ENCODE assay signal across 26 cellular contexts in genomic region chr4:187782425-187782824, GRCh38.
A peak's percentile ranks its signal among the peaks of the same experiment; 100 is the strongest.
DNase-seq lines count a peak whose midpoint lies in the region; ATAC-seq, FAIRE-seq and TF ChIP-seq lines count a peak whose summit lies in the region.
"Had no signal": no experiment of that assay in that cellular context is flagged by ENCODE, and none has a peak within 500 bp of the region (broad histone marks: within the 10 kb centered on the region; RNA-seq: fewer than 3 reads in every experiment).

No MANE protein-coding gene starts in this region.

- TF ChIP-seq CTCF in A549 (IDR thresholded peaks at IDR 0.05), result no peak
- TF ChIP-seq CTCF in mucosa of descending colon (IDR thresholded peaks at IDR 0.05), result no peak
- TF ChIP-seq CTCF in progenitor cell of endocrine pancreas (IDR thresholded peaks at IDR 0.05; ENCODE audit: unreplicated experiment), result no peak
- TF ChIP-seq CTCF in prostate gland (IDR thresholded peaks at IDR 0.05), result no peak

- 0 out of 3 replicates have a peak, but pooled peaks cover 4% of the 10 kb centered on the region for H3K4me1 ChIP-seq in A549
- no peaks in the 10 kb centered on the region for H3K4me1 ChIP-seq in mucosa of descending colon (ENCODE audit: low read depth)
- H3K4me1 ChIP-seq in prostate gland (replicated peaks), result no peaks in the 10 kb centered on the region
- H3K4me1 ChIP-seq: BLaER1 had no signal

- no peaks in the 10 kb centered on the region for H3K27me3 ChIP-seq in prostate gland (replicated peaks; ENCODE audit: insufficient read depth)
- H3K27me3 ChIP-seq: BLaER1, MG63 had no signal

- TF ChIP-seq POLR2A in A549 (IDR thresholded peaks at IDR 0.05; ENCODE audit: low read length) (no peak), prostate gland (IDR thresholded peaks at IDR 0.05) (no peak)

- TF ChIP-seq RAD21 in A549 (conservative IDR thresholded peaks at IDR 0.05 in 1 of 2, IDR thresholded peaks at IDR 0.05 in 1 of 2), result no peak

- H3K4me1 Mint-ChIP-seq in progenitor cell of endocrine pancreas (ENCODE audit: low read depth), result peaks cover 12% of the 10 kb centered on the region
- H3K4me1 Mint-ChIP-seq: CD4-positive, CD25-positive, alpha-beta regulatory T cell had no signal

- H3K4me3 ChIP-seq in A549, result no peak overlapping the region
- H3K4me3 ChIP-seq in mucosa of descending colon, result no peak overlapping the region
- no peak overlapping the region for H3K4me3 ChIP-seq in prostate gland
- H3K4me3 ChIP-seq: BLaER1, MG63 had no signal

- peak overlapping the region; percentile 54 for H3K27ac Mint-ChIP-seq in progenitor cell of endocrine pancreas
- H3K27ac Mint-ChIP-seq: CD4-positive, CD25-positive, alpha-beta regulatory T cell had no signal

- no peaks in the 10 kb centered on the region for H3K27me3 Mint-ChIP-seq in progenitor cell of endocrine pancreas
- H3K27me3 Mint-ChIP-seq: CD4-positive, CD25-positive, alpha-beta regulatory T cell had no signal

- 26% methylated on average over 2 of the region's 2 CpGs for WGBS in A549 (ENCODE audit: missing lambda C conversion rate)
- WGBS in prostate gland, result 39% methylated on average over 2 of the region's 2 CpGs

- H3K9me3 ChIP-seq in A549 (no peaks in the 10 kb centered on the region; the same call in 2 of the 3 replicates), mucosa of descending colon (no peaks in the 10 kb centered on the region), prostate gland (no peaks in the 10 kb centered on the region)
- H3K9me3 ChIP-seq: MG63 had no signal

- CTCF ChIA-PET in A549 (lab: Yijun Ruan, JAX), result no interaction called here

- H3K36me3 ChIP-seq in mucosa of descending colon (ENCODE audit: low read depth) (no peaks in the 10 kb centered on the region), prostate gland (no peaks in the 10 kb centered on the region)
- H3K36me3 ChIP-seq: BLaER1, MG63 had no signal

- DNase-seq in A549 (ENCODE audit: low read depth in 1 of 2, low spot score in 1 of 2) (no peak), inferior parietal cortex (ENCODE audit: extremely low spot score) (peak; percentile 4), mucosa of descending colon (no peak), progenitor cell of endocrine pancreas (ENCODE audit: low spot score, unreplicated experiment) (no peak), prostate gland (ENCODE audit: low spot score) (no peak)
- no peak for DNase-seq in stimulated activated CD4-positive, alpha-beta T cell treated with anti-CD3 and anti-CD28 coated beads, Interleukin-1b, Interleukin-23, amount 100 ng/mL, for 48 hours
- DNase-seq: 8988T; CD4-positive, CD25-positive, alpha-beta regulatory T cell; DMS79; GF-D8; IMR-90; KG1; MG63; NCI-H2029; NCI-H446 treated with DMSO at 0.1 percent for 48 hours; NCI-H526; SHP77 had no signal

- ATAC-seq in A549 (no peak), mucosa of descending colon (peak; percentile 51), GM21526 (IDR thresholded peaks at IDR 0.05; ENCODE audit: low FRiP score, unreplicated experiment) (no peak), HG02973 (IDR thresholded peaks at IDR 0.05; ENCODE audit: unreplicated experiment) (no peak)
- ATAC-seq: HCT116, Panc1 had no signal

- intact Hi-C loops in mucosa of descending colon (cut with DNase I, micrococcal nuclease) (no loop called here), prostate gland (cut with DNase I) (no loop called here)

- no peak for TF ChIP-seq EP300 in A549 (IDR thresholded peaks at IDR 0.05)

- H3K27ac ChIP-seq in A549 (no peak overlapping the region), prostate gland (no peak overlapping the region)
- H3K27ac ChIP-seq: BLaER1, RWPE1 had no signal

- H3K4me3 Mint-ChIP-seq in progenitor cell of endocrine pancreas (ENCODE audit: low read depth), result peak overlapping the region; percentile 27
- H3K4me3 Mint-ChIP-seq: CD4-positive, CD25-positive, alpha-beta regulatory T cell had no signal

- POLR2A ChIA-PET in A549 (lab: Yijun Ruan, JAX), result no interaction called here

- H3K36me3 Mint-ChIP-seq in progenitor cell of endocrine pancreas (ENCODE audit: insufficient read depth), result peaks cover 4% of the 10 kb centered on the region
- H3K36me3 Mint-ChIP-seq: CD4-positive, CD25-positive, alpha-beta regulatory T cell had no signal

- H3K9me3 Mint-ChIP-seq in progenitor cell of endocrine pancreas (ENCODE audit: low read depth), result peaks cover 12% of the 10 kb centered on the region

- no peak for FAIRE-seq in A549 (lab: Jason Lieb, UNC)
- FAIRE-seq: D721Med, GM12891, H1 had no signal

- peak overlapping the region; percentile 32; the same call in 1 of the 3 replicates for H3K4me2 ChIP-seq in A549
- H3K4me2 ChIP-seq: BLaER1 had no signal

TF ChIP-seq in A549, 52 proteins besides CTCF, POLR2A, EP300 and RAD21:
- no peak for TF ChIP-seq HEYL (CRISPR knock-in tag; IDR thresholded peaks at IDR 0.05)
- TF ChIP-seq FOSL2 (IDR thresholded peaks at IDR 0.05), result no peak
- TF ChIP-seq FOSL2 (CRISPR knock-in tag; IDR thresholded peaks at IDR 0.05), result no peak
- no peak for TF ChIP-seq ATOH8 (CRISPR knock-in tag; IDR thresholded peaks at IDR 0.05; ENCODE audit: low read depth)
- TF ChIP-seq ZNF302 (CRISPR knock-in tag; IDR thresholded peaks at IDR 0.05), result no peak
- no peak for TF ChIP-seq KDM1A (IDR thresholded peaks at IDR 0.05; ENCODE audit: low read depth)
- TF ChIP-seq CHD2 (IDR thresholded peaks at IDR 0.05; ENCODE audit: low read length, partially characterized antibody), result no peak
- no peak for TF ChIP-seq NPAS2 (CRISPR knock-in tag; IDR thresholded peaks at IDR 0.05; ENCODE audit: borderline replicate concordance)
- TF ChIP-seq RFX5 (IDR thresholded peaks at IDR 0.05), result no peak
- no peak for TF ChIP-seq MAFK (IDR thresholded peaks at IDR 0.05; ENCODE audit: partially characterized antibody)
- TF ChIP-seq TP53 (CRISPR knock-in tag; IDR thresholded peaks at IDR 0.05), result no peak
- no peak for TF ChIP-seq HMGXB4 (CRISPR knock-in tag; IDR thresholded peaks at IDR 0.05; ENCODE audit: borderline replicate concordance)
- no peak for TF ChIP-seq MYC (IDR thresholded peaks at IDR 0.05; ENCODE audit: borderline replicate concordance, low read length)
- TF ChIP-seq RCOR1 (IDR thresholded peaks at IDR 0.05; ENCODE audit: low read depth, low read length), result no peak
- no peak for TF ChIP-seq EHMT2 (IDR thresholded peaks at IDR 0.05; ENCODE audit: low read depth)
- no peak for TF ChIP-seq HDAC2 (IDR thresholded peaks at IDR 0.05)
- TF ChIP-seq E2F6 (IDR thresholded peaks at IDR 0.05; ENCODE audit: borderline replicate concordance, low read depth), result no peak
- TF ChIP-seq CBX8 (IDR thresholded peaks at IDR 0.05), result no peak
- no peak for TF ChIP-seq REST (IDR thresholded peaks at IDR 0.05)
